In genomic region chr1:64748706-64749105, GRCh38 we compare ENCODE assay signal across 19 cellular contexts.
"Had no signal": no experiment of that assay in that cellular context is flagged by ENCODE, and none has a peak within 500 bp of the region (broad histone marks: within the 10 kb centered on the region; RNA-seq: fewer than 3 reads in every experiment).

No MANE protein-coding gene starts in this region.

- H3K27me3 ChIP-seq: MG63 had no signal

- DNase-seq: KBM-7, MG63, NCI-H1092, NCI-H1105 treated with DMSO at 0.1 percent for 48 hours, NCI-H1417 treated with DMSO at 0.1 percent for 48 hours, NCI-H146, NCI-H1694 treated with DMSO at 0.1 percent for 48 hours, NCI-H1930, NCI-H2081, NCI-H2107, NCI-H2227 treated with DMSO at 0.1 percent for 48 hours, NCI-H510A, NCI-H524 treated with DMSO at 0.1 percent for 48 hours, NCI-H69, NCI-H774, Right ventricle myocardium superior, RPMI8226, SIG-M5 had no signal

- H3K27ac ChIP-seq: SJSA1 had no signal

- H3K9me3 ChIP-seq: MG63, SJSA1 had no signal

- H3K4me3 ChIP-seq: MG63, SJSA1 had no signal

- H3K36me3 ChIP-seq: MG63, SJSA1 had no signal
